Comparison of ENCODE assay signal across 8 cellular contexts in the genomic region with DNA sequence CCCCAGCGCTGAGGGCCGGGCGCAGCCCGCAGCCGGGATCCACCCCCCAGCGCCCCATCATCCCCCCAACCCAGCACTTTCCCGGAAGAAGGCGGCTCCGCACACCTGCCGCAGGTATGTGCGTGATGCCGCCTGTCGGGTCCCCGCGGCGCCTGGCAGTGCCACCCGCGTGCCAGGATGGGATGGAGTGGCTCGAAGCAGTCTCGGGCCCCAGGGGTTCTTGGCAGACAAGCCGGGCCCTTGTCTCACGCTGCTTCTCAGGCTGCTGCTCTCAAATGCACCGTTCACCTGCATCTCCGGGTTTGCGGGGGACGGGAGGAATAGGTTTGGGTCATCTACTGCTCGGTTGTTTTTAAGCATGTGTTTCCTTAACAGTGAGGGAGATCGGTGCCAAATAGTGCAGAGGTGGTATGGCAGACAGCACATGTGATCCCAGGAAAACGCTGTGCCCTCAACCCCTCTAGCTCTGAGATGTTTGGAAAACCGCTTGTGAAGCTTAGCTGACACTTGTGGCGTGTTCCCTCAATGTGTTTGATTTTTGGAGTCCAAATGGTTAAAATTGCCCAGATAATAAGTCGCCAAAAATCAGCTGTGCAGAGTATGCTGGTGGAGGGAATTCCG. TPM values are rescaled to one million over a fixed set of nuclear protein-coding genes. Genes with fewer than 3 reads are reported as not detected.
DNase-seq lines count a peak whose midpoint lies in the region; ATAC-seq and TF ChIP-seq lines count a peak whose summit lies in the region.

No MANE protein-coding gene starts in this region.

- TF ChIP-seq CTCF in BJ (IDR thresholded peaks at IDR 0.05; ENCODE audit: insufficient read depth, low read depth, low read length) (no peak), OCI-LY1 (IDR thresholded peaks at IDR 0.05; ENCODE audit: low read length) (no peak), right atrium auricular region (IDR thresholded peaks at IDR 0.05) (peak in 1 of 2 donors; percentile 3), retinal pigment epithelial cell (conservative IDR thresholded peaks at IDR 0.05; ENCODE audit: low read depth, low read length) (no peak)

- no peaks in the 10 kb centered on the region for H4K20me1 ChIP-seq in OCI-LY1 (ENCODE audit: insufficient read depth, low read length)

- peak overlapping the region; percentile 90 for H3K4me2 ChIP-seq in OCI-LY1 (ENCODE audit: low read length)

- DNase-seq in BJ (ENCODE audit: low read depth): no peak
- DNase-seq in right atrium auricular region (ENCODE audit: low spot score): no peak
- DNase-seq in retinal pigment epithelial cell (ENCODE audit: low read depth): no peak

- H3K27me3 ChIP-seq in BJ (ENCODE audit: control insufficient read depth, insufficient read depth, low read length) (peaks cover 23% of the 10 kb centered on the region), OCI-LY1 (ENCODE audit: insufficient read depth, low read length) (no peaks in the 10 kb centered on the region), right atrium auricular region (no peaks in the 10 kb centered on the region)

- 0 to 1% (median 0%) methylated on average over 30 to 33 of the region's 33 CpGs for WGBS in adipose tissue, 3 donors

- H3K36me3 ChIP-seq in BJ (ENCODE audit: control insufficient read depth, insufficient read depth, low read length) (no peaks in the 10 kb centered on the region), OCI-LY1 (ENCODE audit: insufficient read depth, low read length) (peaks cover 45% of the 10 kb centered on the region), right atrium auricular region (peaks cover 3% of the 10 kb centered on the region)

- peak overlapping the region; percentile 90 for H3K9ac ChIP-seq in OCI-LY1 (ENCODE audit: low read length)

- H2AFZ ChIP-seq in OCI-LY1 (ENCODE audit: low read length): no peak overlapping the region

- H3K4me3 ChIP-seq in BJ (ENCODE audit: low read depth, low read length) (peak overlapping the region; percentile 84), OCI-LY1 (ENCODE audit: low read depth, low read length, poor library complexity, severe bottlenecking) (peak overlapping the region; percentile 93), right atrium auricular region (peak overlapping the region; percentile 97 to 100), retinal pigment epithelial cell (ENCODE audit: low read length) (peak overlapping the region; percentile 81)

- peaks cover 48% of the 10 kb centered on the region for H3K79me2 ChIP-seq in OCI-LY1 (ENCODE audit: insufficient read depth, low read length)

- H3K9me3 ChIP-seq in OCI-LY1 (ENCODE audit: low read length): no peaks in the 10 kb centered on the region
- H3K9me3 ChIP-seq in right atrium auricular region: no peaks in the 10 kb centered on the region

- H3K27ac ChIP-seq in OCI-LY1 (ENCODE audit: low read depth, low read length, poor library complexity, severe bottlenecking) (peak overlapping the region; percentile 88), adipose tissue (ENCODE audit: low read depth, low read length) (peak overlapping the region; percentile 43), right atrium auricular region (peak overlapping the region; percentile 97 to 99)

- POLR2A ChIA-PET in BJ (lab: Charles Lee): no interaction called here

- H3K9me2 ChIP-seq in OCI-LY1 (ENCODE audit: low read depth, low read length): no peaks in the 10 kb centered on the region

- no peak for TF ChIP-seq POLR2A in GM18505 (IDR thresholded peaks at IDR 0.05; ENCODE audit: borderline replicate concordance, extremely low read depth, insufficient read depth, insufficient read length)

- CTCF ChIA-PET in BJ (lab: Yijun Ruan, JAX): interaction anchor here (1.0 to 3.8 kb wide), 5 partner anchors 24 to 438 kb away, joined by 3 to 18 read pairs (median 4); no protein-coding TSS in a partner anchor

- peaks cover 41% of the 10 kb centered on the region for H3K4me1 ChIP-seq in OCI-LY1 (ENCODE audit: insufficient read depth, low read length, severe bottlenecking)
- H3K4me1 ChIP-seq in right atrium auricular region: peaks cover 0 to 44% of the 10 kb centered on the region in 2 donors

- ATAC-seq in GM21723 (IDR thresholded peaks at IDR 0.05; ENCODE audit: unreplicated experiment) (peak; percentile 3), GM18505 (IDR thresholded peaks at IDR 0.05; ENCODE audit: unreplicated experiment) (no peak), GM21423 (IDR thresholded peaks at IDR 0.05; ENCODE audit: unreplicated experiment) (no peak)

- no peaks in the 10 kb centered on the region for H3F3A ChIP-seq in OCI-LY1 (ENCODE audit: insufficient read depth, low read length)

RNA-seq across cellular contexts. Expression of gene MYLIP, which starts 0.8 kb away (rescaled TPM):
- polyA plus RNA-seq in BJ (2011; rRNA removed) (5.0 and 6.5 TPM in 2 replicates), adipose tissue (10 to 100 TPM; 10.3 to 32.1 (median 24.0) TPM)
- 5.1 and 6.1 TPM in 2 replicates for polyA minus RNA-seq in BJ (2011; rRNA and poly(A)+ RNA removed)
- 10 to 100 TPM; 15.6 to 25.1 TPM for total RNA-seq in right atrium auricular region

Comparison
In these comparisons a context has a peak if more than half of its experiments do, and no peak if none do; other contexts are left out.
1. H3K27ac ChIP-seq: peak in every context shown above with its lines; median percentile 98 in right atrium auricular region; 88 in OCI-LY1; 43 in adipose tissue.